12 cellular contexts compared by ENCODE assay signal in genomic region chr1:33366766-33367487, GRCh38. TPM values are rescaled to one million over a fixed set of nuclear protein-coding genes. Genes with fewer than 3 reads are reported as not detected.
A peak's percentile ranks its signal among the peaks of the same experiment; 100 is the strongest.
DNase-seq lines count a peak whose midpoint lies in the region; ATAC-seq and TF ChIP-seq lines count a peak whose summit lies in the region.
"Had no signal": no experiment of that assay in that cellular context is flagged by ENCODE, and none has a peak within 500 bp of the region (broad histone marks: within the 10 kb centered on the region; RNA-seq: fewer than 3 reads in every experiment).

No MANE protein-coding gene starts in this region.

- 58 to 63% (median 61%) methylated on average over 14 of the region's 14 CpGs for WGBS in heart left ventricle, 4 donors

- TF ChIP-seq POLR2A in heart left ventricle (IDR thresholded peaks at IDR 0.05): no peak

- intact Hi-C loops in heart left ventricle (cut with DNase I): loop anchor here (1.0 to 10.0 kb wide), 22 partner anchors 35 to 272 kb away; partner anchors contain the start of gene ZSCAN20 (in 3 of the 10)
- intact Hi-C loops in activated T-helper 1 cell treated with anti-CD3 and anti-CD28 coated beads, Interleukin-12 subunit alpha, Interleukin-12 subunit beta, Interleukin-2, Interleukin-4 antibody, amounts not matched to agents 30 ng/mL and 10 ng/mL and 1 ng/mL, durations not matched to agents 14 hours and 24 hours and 36 hours (cut with micrococcal nuclease): loop anchor here (1.0 to 2.0 kb wide), 4 partner anchors 17 to 254 kb away; no protein-coding TSS in a partner anchor

- H3K27me3 ChIP-seq in BLaER1 treated with 17β-estradiol and CSF1 and Interleukin-3, amounts not matched to agents 10 nM and 100 nM: no peaks in the 10 kb centered on the region
- no peaks in the 10 kb centered on the region for H3K27me3 ChIP-seq in heart left ventricle
- H3K27me3 ChIP-seq in skeletal muscle tissue (ENCODE audit: control insufficient read depth in 3 of 3, insufficient read depth in 3 of 3, low read length in 3 of 3): no peaks in the 10 kb centered on the region
- H3K27me3 ChIP-seq in HAP-1 (ENCODE audit: low read depth): no peaks in the 10 kb centered on the region

- H3K27me3 Mint-ChIP-seq in activated T-helper 1 cell treated with anti-CD3 and anti-CD28 coated beads, Interleukin-12 subunit alpha, Interleukin-12 subunit beta, Interleukin-2, Interleukin-4 antibody, amounts not matched to agents 30 ng/mL and 10 ng/mL and 1 ng/mL, durations not matched to agents 14 hours and 24 hours and 36 hours (ENCODE audit: insufficient read depth): peaks cover 2% of the 10 kb centered on the region

- no peaks in the 10 kb centered on the region for H3K9me3 Mint-ChIP-seq in activated T-helper 1 cell treated with anti-CD3 and anti-CD28 coated beads, Interleukin-12 subunit alpha, Interleukin-12 subunit beta, Interleukin-2, Interleukin-4 antibody, amounts not matched to agents 30 ng/mL and 10 ng/mL and 1 ng/mL, durations not matched to agents 14 hours and 24 hours and 36 hours
- H3K9me3 Mint-ChIP-seq: naive thymus-derived CD4-positive, alpha-beta T cell had no signal

- H3K36me3 ChIP-seq in BLaER1 treated with 17β-estradiol and CSF1 and Interleukin-3, amounts not matched to agents 10 nM and 100 nM: no peaks in the 10 kb centered on the region; a peak in 3 of 22 replicates
- H3K36me3 ChIP-seq in heart left ventricle (peaks cover 0 to 22% (median 9%) of the 10 kb centered on the region in 9 donors), skeletal muscle tissue (ENCODE audit: control insufficient read depth in 3 of 3, insufficient read depth in 3 of 3, low read length in 3 of 3) (peaks cover 12 to 13% (median 13%) of the 10 kb centered on the region in 3 donors), HAP-1 (replicated peaks) (no peaks in the 10 kb centered on the region)

- no peak overlapping the region for H3K27ac Mint-ChIP-seq in activated T-helper 1 cell treated with anti-CD3 and anti-CD28 coated beads, Interleukin-12 subunit alpha, Interleukin-12 subunit beta, Interleukin-2, Interleukin-4 antibody, amounts not matched to agents 30 ng/mL and 10 ng/mL and 1 ng/mL, durations not matched to agents 14 hours and 24 hours and 36 hours

- TF ChIP-seq CTCF in heart left ventricle (IDR thresholded peaks at IDR 0.05): no peak

- in situ Hi-C loops in HAP-1 (cut with MboI; ENCODE audit: low sequenced_read_pairs): no loop called here

- no peaks in the 10 kb centered on the region for H3K4me1 Mint-ChIP-seq in activated T-helper 1 cell treated with anti-CD3 and anti-CD28 coated beads, Interleukin-12 subunit alpha, Interleukin-12 subunit beta, Interleukin-2, Interleukin-4 antibody, amounts not matched to agents 30 ng/mL and 10 ng/mL and 1 ng/mL, durations not matched to agents 14 hours and 24 hours and 36 hours (ENCODE audit: low read depth)

- peak overlapping the region in 4 of 11 experiments; percentile 13 to 44 (median 29); a peak in 7 of 22 replicates for H3K9ac ChIP-seq in BLaER1 treated with 17β-estradiol and CSF1 and Interleukin-3, amounts not matched to agents 10 nM and 100 nM
- peak overlapping the region; percentile 14 to 76 (median 51) for H3K9ac ChIP-seq in skeletal muscle tissue (ENCODE audit: low read depth in 1 of 3, low read length in 3 of 3)

- peaks cover 58 to 64% (median 61%) of the 10 kb centered on the region in 10 experiments for H3K4me1 ChIP-seq in BLaER1 treated with 17β-estradiol and CSF1 and Interleukin-3, amounts not matched to agents 10 nM and 100 nM
- H3K4me1 ChIP-seq in heart left ventricle: peaks cover 17 to 78% (median 62%) of the 10 kb centered on the region in 12 donors
- H3K4me1 ChIP-seq in skeletal muscle tissue (ENCODE audit: control insufficient read depth in 3 of 3, insufficient read depth in 3 of 3, low read length in 3 of 3): peaks cover 46 to 76% (median 57%) of the 10 kb centered on the region in 3 donors
- peaks cover 13% of the 10 kb centered on the region for H3K4me1 ChIP-seq in HAP-1

- peak overlapping the region; percentile 61 to 95 (median 86) for H3K4me2 ChIP-seq in BLaER1 treated with 17β-estradiol and CSF1 and Interleukin-3, amounts not matched to agents 10 nM and 100 nM
- H3K4me2 ChIP-seq: smooth muscle cell had no signal

- H3K4me3 ChIP-seq in BLaER1 treated with 17β-estradiol and CSF1 and Interleukin-3, amounts not matched to agents 10 nM and 100 nM: no peak overlapping the region
- no peak overlapping the region for H3K4me3 ChIP-seq in heart left ventricle
- peak overlapping the region in 2 of 3 donors; percentile 10 to 41 for H3K4me3 ChIP-seq in skeletal muscle tissue (ENCODE audit: low read length in 3 of 3)
- H3K4me3 ChIP-seq in HAP-1: no peak overlapping the region
- H3K4me3 ChIP-seq: smooth muscle cell had no signal

- peaks cover 0 to 14% (median 0%) of the 10 kb centered on the region in 11 experiments; a peak in 1 of 22 replicates for H4K20me1 ChIP-seq in BLaER1 treated with 17β-estradiol and CSF1 and Interleukin-3, amounts not matched to agents 10 nM and 100 nM

- H3K9me3 ChIP-seq in BLaER1 treated with 17β-estradiol and CSF1 and Interleukin-3, amounts not matched to agents 10 nM and 100 nM (replicated peaks in 1 of 11): no peaks in the 10 kb centered on the region
- H3K9me3 ChIP-seq in heart left ventricle (no peaks in the 10 kb centered on the region), skeletal muscle tissue (ENCODE audit: control insufficient read depth in 3 of 3, low read length in 3 of 3) (no peaks in the 10 kb centered on the region), HAP-1 (no peaks in the 10 kb centered on the region)

- H3K27ac ChIP-seq in BLaER1 treated with 17β-estradiol and CSF1 and Interleukin-3, amounts not matched to agents 10 nM and 100 nM: peak overlapping the region in 2 of 11 experiments; percentile 22 to 79; a peak in 2 of 22 replicates
- H3K27ac ChIP-seq in heart left ventricle (peak overlapping the region in 11 of 12 donors; percentile 74 to 92 (median 81)), skeletal muscle tissue (ENCODE audit: low read depth, low read length) (peak overlapping the region; percentile 92)

- no peaks in the 10 kb centered on the region for H3K36me3 Mint-ChIP-seq in activated T-helper 1 cell treated with anti-CD3 and anti-CD28 coated beads, Interleukin-12 subunit alpha, Interleukin-12 subunit beta, Interleukin-2, Interleukin-4 antibody, amounts not matched to agents 30 ng/mL and 10 ng/mL and 1 ng/mL, durations not matched to agents 14 hours and 24 hours and 36 hours (ENCODE audit: low read depth)
- H3K36me3 Mint-ChIP-seq: naive thymus-derived CD4-positive, alpha-beta T cell had no signal

- H3K4me3 Mint-ChIP-seq in activated T-helper 1 cell treated with anti-CD3 and anti-CD28 coated beads, Interleukin-12 subunit alpha, Interleukin-12 subunit beta, Interleukin-2, Interleukin-4 antibody, amounts not matched to agents 30 ng/mL and 10 ng/mL and 1 ng/mL, durations not matched to agents 14 hours and 24 hours and 36 hours: no peak overlapping the region
- H3K4me3 Mint-ChIP-seq: naive thymus-derived CD4-positive, alpha-beta T cell had no signal

- peak; percentile 4 to 29 (median 6) for ATAC-seq in heart left ventricle
- ATAC-seq in HG02981 (IDR thresholded peaks at IDR 0.05; ENCODE audit: unreplicated experiment): no peak

- DNase-seq in amniotic epithelial cell (ENCODE audit: low read depth) (peak; percentile 57), heart left ventricle (peak in 3 of 5 donors; percentile 40 to 67 (median 40)), HAP-1 (ENCODE audit: low spot score in 2 of 2) (no peak)
- no peak for DNase-seq in activated T-helper 1 cell treated with anti-CD3 and anti-CD28 coated beads, Interleukin-12 subunit alpha, Interleukin-12 subunit beta, Interleukin-2, Interleukin-4 antibody, amounts not matched to agents 30 ng/mL and 10 ng/mL and 1 ng/mL, durations not matched to agents 14 hours and 24 hours and 36 hours (ENCODE audit: low spot score)
- DNase-seq in stimulated activated CD4-positive, alpha-beta T cell treated with anti-CD3 and anti-CD28 coated beads, Interleukin-4, amount 100 ng/mL, for 24 hours: no peak

RNA-seq across cellular contexts. Expression of gene A3GALT2, which starts 46.0 kb away (rescaled TPM):
- under 1 TPM in 1 of 9 donors, not detected in 8; 0.40 TPM for total RNA-seq in heart left ventricle
- not detected for polyA plus RNA-seq in heart left ventricle
- not detected for total RNA-seq in skeletal muscle tissue
- total RNA-seq in activated T-helper 1 cell treated with anti-CD3 and anti-CD28 coated beads, Interleukin-12 subunit alpha, Interleukin-12 subunit beta, Interleukin-2, Interleukin-4 antibody, amounts not matched to agents 30 ng/mL and 10 ng/mL and 1 ng/mL, durations not matched to agents 14 hours and 24 hours and 36 hours: not detected in 2 replicates
- total RNA-seq: naive thymus-derived CD4-positive, alpha-beta T cell; smooth muscle cell; ureter had no signal
- polyA plus RNA-seq: aorta; naive thymus-derived CD4-positive, alpha-beta T cell; smooth muscle cell had no signal

Comparison
In these comparisons a context has a peak if more than half of its experiments do, and no peak if none do; other contexts are left out.
1. H3K4me3 ChIP-seq: peak in skeletal muscle tissue (2 of 3); none in BLaER1 treated with 17β-estradiol and CSF1 and Interleukin-3, amounts not matched to agents 10 nM and 100 nM (0 of 10), heart left ventricle (0 of 12) and HAP-1 (single experiment).
2. DNase-seq: peak in amniotic epithelial cell (single experiment) and heart left ventricle (3 of 5); none in activated T-helper 1 cell treated with anti-CD3 and anti-CD28 coated beads, Interleukin-12 subunit alpha, Interleukin-12 subunit beta, Interleukin-2, Interleukin-4 antibody, amounts not matched to agents 30 ng/mL and 10 ng/mL and 1 ng/mL, durations not matched to agents 14 hours and 24 hours and 36 hours (single experiment), HAP-1 (0 of 2) and stimulated activated CD4-positive, alpha-beta T cell treated with anti-CD3 and anti-CD28 coated beads, Interleukin-4, amount 100 ng/mL, for 24 hours (single experiment).